5 cellular contexts compared by ENCODE assay signal in genomic region chr19:55485439-55486011, GRCh38. TPM values are rescaled to one million over a fixed set of nuclear protein-coding genes. Genes with fewer than 3 reads are reported as not detected.
A peak's percentile ranks its signal among the peaks of the same experiment; 100 is the strongest.
DNase-seq lines count a peak whose midpoint lies in the region; ATAC-seq and FAIRE-seq lines count a peak whose summit lies in the region.

No MANE protein-coding gene starts in this region.

- H3K36me3 ChIP-seq in small intestine (ENCODE audit: control insufficient read depth in 2 of 2, insufficient read depth in 2 of 2, low read length in 2 of 2), result peaks cover 4 to 10% of the 10 kb centered on the region in 2 donors

- 12 to 25% (median 20%) methylated on average over 16 to 18 of the region's 18 CpGs for WGBS in small intestine, 3 donors

- H3K27ac Mint-ChIP-seq in effector memory CD8-positive, alpha-beta T cell, result peak overlapping the region; percentile 81

- peak overlapping the region; percentile 41 to 66 for H3K4me3 ChIP-seq in small intestine (ENCODE audit: low read depth in 1 of 2, low read length in 2 of 2)

- ATAC-seq in effector memory CD8-positive, alpha-beta T cell (replicated peaks), result peak; percentile 49
- no peak for ATAC-seq in left lobe of liver

- no peaks in the 10 kb centered on the region for H3K27me3 ChIP-seq in small intestine (ENCODE audit: control insufficient read depth in 2 of 2, insufficient read depth in 2 of 2, low read length in 2 of 2)

- H3K36me3 Mint-ChIP-seq in effector memory CD8-positive, alpha-beta T cell (ENCODE audit: insufficient read depth), result peaks cover 39% of the 10 kb centered on the region

- no peaks in the 10 kb centered on the region for H3K9me3 ChIP-seq in small intestine (ENCODE audit: control insufficient read depth, low read depth)

- peaks cover 0 to 3% of the 10 kb centered on the region in 2 donors for H3K4me1 ChIP-seq in small intestine (ENCODE audit: control insufficient read depth in 2 of 2, insufficient read depth in 1 of 2, low read depth in 1 of 2, low read length in 1 of 2)

- intact Hi-C loops in head of caudate nucleus (cut with DNase I), result no loop called here

- H3K4me3 Mint-ChIP-seq in effector memory CD8-positive, alpha-beta T cell, result peak overlapping the region; percentile 57 to 76

- H3K27me3 Mint-ChIP-seq in effector memory CD8-positive, alpha-beta T cell, result no peaks in the 10 kb centered on the region

- peaks cover 5 to 10% of the 10 kb centered on the region in 2 donors for H3K4me1 Mint-ChIP-seq in effector memory CD8-positive, alpha-beta T cell (ENCODE audit: low read depth in 2 of 2)

- H3K27ac ChIP-seq in small intestine (ENCODE audit: low read depth in 1 of 2, low read length in 1 of 2), result peak overlapping the region in 1 of 2 donors; percentile 74

- H3K9me3 Mint-ChIP-seq in effector memory CD8-positive, alpha-beta T cell, result no peaks in the 10 kb centered on the region

- peak; percentile 76 for DNase-seq in NCI-H2227 (lab: John Stamatoyannopoulos, UW; ENCODE audit: unreplicated experiment)
- no peak for DNase-seq in effector memory CD8-positive, alpha-beta T cell
- DNase-seq in small intestine, result no peak
- DNase-seq in left lobe of liver (ENCODE audit: low spot score), result no peak
- no peak for DNase-seq in head of caudate nucleus

- FAIRE-seq in small intestine (lab: Jason Lieb, UNC), result no peak

RNA-seq across cellular contexts. Expression of gene NAT14, which starts 0.5 kb away (rescaled TPM):
- polyA plus RNA-seq in small intestine, result 10 to 100 TPM in 1 of 3 donors, 1 to 10 TPM in 2; 5.8 to 10.2 (median 8.6) TPM
- total RNA-seq in left lobe of liver, result 4.6 TPM

RNA-seq across cellular contexts. Expression of gene SSC5D, which starts 2.7 kb away (rescaled TPM):
- 1 to 10 TPM in 1 of 3 donors, under 1 TPM in 1, not detected in 1; 0.54 to 2.2 TPM for polyA plus RNA-seq in small intestine
- total RNA-seq in left lobe of liver, result 0.81 TPM

RNA-seq across cellular contexts. Expression of gene ZNF628, which starts 9.1 kb away (rescaled TPM):
- polyA plus RNA-seq in small intestine, result 1 to 10 TPM; 1.1 to 7.0 (median 4.1) TPM
- total RNA-seq in left lobe of liver, result 5.3 TPM

RNA-seq across cellular contexts. Expression of gene C19orf85, which starts 21.0 kb away (rescaled TPM):
- not detected for polyA plus RNA-seq in small intestine
- total RNA-seq in left lobe of liver, result not detected

RNA-seq across cellular contexts. Expression of gene ISOC2, which starts 24.1 kb away (rescaled TPM):
- 100 to 1,000 TPM in 1 of 3 donors, 10 to 100 TPM in 2; 77.8 to 164 (median 78.9) TPM for polyA plus RNA-seq in small intestine
- 105 TPM for total RNA-seq in left lobe of liver
